In genomic region chr6:149496597-149496996, GRCh38 we compare ENCODE assay signal across 9 cellular contexts. TPM values are rescaled to one million over a fixed set of nuclear protein-coding genes. Genes with fewer than 3 reads are reported as not detected.
DNase-seq lines count a peak whose midpoint lies in the region; ATAC-seq, FAIRE-seq and TF ChIP-seq lines count a peak whose summit lies in the region.
"Not testable (repeated sequence)": the region's sequence is repeated elsewhere in the genome, so short reads cannot be mapped to it uniquely, and the experiment has no call there.
"Had no signal": no experiment of that assay in that cellular context is flagged by ENCODE, and none has a peak within 500 bp of the region (broad histone marks: within the 10 kb centered on the region; RNA-seq: fewer than 3 reads in every experiment).

No MANE protein-coding gene starts in this region.

- CTCF ChIA-PET in activated CD4-positive, alpha-beta memory T cell treated with anti-CD3 and anti-CD28 coated beads for 36 hours (lab: Charles Lee): interaction anchor here (1.0 to 4.6 kb wide), 3 partner anchors 12 to 21 kb away, joined by 6 to 53 read pairs (median 7); partner anchors contain the start of gene ZC3H12D

- peaks cover 67% of the 10 kb centered on the region for H3K4me1 ChIP-seq in CD4-positive, CD25-positive, alpha-beta regulatory T cell (ENCODE audit: control insufficient read depth, insufficient read depth, low read length, poor library complexity, severe bottlenecking)
- peaks cover 12% of the 10 kb centered on the region for H3K4me1 ChIP-seq in astrocyte (ENCODE audit: insufficient read depth, low read length)

- H3K27ac ChIP-seq in CD4-positive, CD25-positive, alpha-beta regulatory T cell (ENCODE audit: insufficient read depth, low read length, poor library complexity, severe bottlenecking): peak overlapping the region; percentile 97
- H3K27ac ChIP-seq in astrocyte (ENCODE audit: low read depth, low read length): not testable (repeated sequence)

- POLR2A ChIA-PET in activated CD4-positive, alpha-beta memory T cell treated with anti-CD3 and anti-CD28 coated beads for 36 hours (lab: Charles Lee): interaction anchor here (0.9 to 4.8 kb wide), 7 partner anchors 12 to 178 kb away, joined by 3 to 40 read pairs (median 14); partner anchors contain the start of gene PPIL4

- intact Hi-C loops in activated CD4-positive, alpha-beta memory T cell treated with anti-CD3 and anti-CD28 coated beads for 36 hours (cut with micrococcal nuclease): loop anchor here (2.0 to 10.0 kb wide), 4 partner anchors 178 to 662 kb away; no protein-coding TSS in a partner anchor

- H3K9me3 ChIP-seq in CD4-positive, CD25-positive, alpha-beta regulatory T cell (ENCODE audit: control insufficient read depth in 2 of 2, low read length in 2 of 2); MG63; astrocyte (ENCODE audit: insufficient read depth, low read depth, low read length): not testable (repeated sequence)

- H3K27me3 ChIP-seq in CD4-positive, CD25-positive, alpha-beta regulatory T cell (ENCODE audit: control insufficient read depth, insufficient read depth, low read length); MG63; astrocyte (ENCODE audit: insufficient read depth, low read length): not testable (repeated sequence)

- FAIRE-seq in astrocyte (lab: Jason Lieb, UNC): not testable (repeated sequence)

- not testable (repeated sequence) for H3K27me3 Mint-ChIP-seq in CD4-positive, CD25-positive, alpha-beta regulatory T cell; activated CD4-positive, alpha-beta memory T cell treated with anti-CD3 and anti-CD28 coated beads for 36 hours; astrocyte (ENCODE audit: low read depth, unreplicated experiment)

- not testable (repeated sequence) for H3K36me3 ChIP-seq in CD4-positive, CD25-positive, alpha-beta regulatory T cell (ENCODE audit: control insufficient read depth, insufficient read depth, low read length); MG63; astrocyte (ENCODE audit: insufficient read depth, low read length)

- H3K4me3 ChIP-seq in CD4-positive, CD25-positive, alpha-beta regulatory T cell (ENCODE audit: low read depth, low read length): peak overlapping the region; percentile 93
- not testable (repeated sequence) for H3K4me3 ChIP-seq in MG63; astrocyte (ENCODE audit: insufficient read depth, low read depth, low read length); fibroblast of villous mesenchyme (ENCODE audit: low read depth, low read length)

- not testable (repeated sequence) for ATAC-seq in CD4-positive, CD25-positive, alpha-beta regulatory T cell (ENCODE audit: low read depth in 2 of 2)
- ATAC-seq in GM18873 (IDR thresholded peaks at IDR 0.05; ENCODE audit: low FRiP score, unreplicated experiment) (peak; percentile 44), HG02588 (IDR thresholded peaks at IDR 0.05; ENCODE audit: unreplicated experiment) (peak; percentile 62)

- not testable (repeated sequence) for H3K4me2 ChIP-seq in astrocyte (ENCODE audit: low read length)

- not testable (repeated sequence) for DNase-seq in CD4-positive, CD25-positive, alpha-beta regulatory T cell
- peak; percentile 70 for DNase-seq in MG63
- DNase-seq in activated CD4-positive, alpha-beta memory T cell treated with anti-CD3 and anti-CD28 coated beads for 36 hours: peak; percentile 69
- DNase-seq in astrocyte (ENCODE audit: low read depth): peak; percentile 22
- DNase-seq in fibroblast of villous mesenchyme (ENCODE audit: low read depth): peak; percentile 63
- peak; percentile 71 for DNase-seq in renal cortical epithelial cell (ENCODE audit: low read depth)

- H3K9me3 Mint-ChIP-seq in CD4-positive, CD25-positive, alpha-beta regulatory T cell; activated CD4-positive, alpha-beta memory T cell treated with anti-CD3 and anti-CD28 coated beads for 36 hours; astrocyte (ENCODE audit: unreplicated experiment): not testable (repeated sequence)

- peaks cover 38 to 81% (median 58%) of the 10 kb centered on the region in 4 donors for H3K4me1 Mint-ChIP-seq in CD4-positive, CD25-positive, alpha-beta regulatory T cell
- peaks cover 84% of the 10 kb centered on the region for H3K4me1 Mint-ChIP-seq in activated CD4-positive, alpha-beta memory T cell treated with anti-CD3 and anti-CD28 coated beads for 36 hours (ENCODE audit: low read depth)
- not testable (repeated sequence) for H3K4me1 Mint-ChIP-seq in astrocyte (ENCODE audit: low read depth, unreplicated experiment)

- H4K20me1 ChIP-seq in astrocyte (ENCODE audit: insufficient read depth, low read length): not testable (repeated sequence)

- H3K36me3 Mint-ChIP-seq in CD4-positive, CD25-positive, alpha-beta regulatory T cell; astrocyte (ENCODE audit: low read depth, unreplicated experiment): not testable (repeated sequence)
- H3K36me3 Mint-ChIP-seq in activated CD4-positive, alpha-beta memory T cell treated with anti-CD3 and anti-CD28 coated beads for 36 hours: peaks cover 18% of the 10 kb centered on the region

- H3K79me2 ChIP-seq in astrocyte (ENCODE audit: insufficient read depth, low read length): not testable (repeated sequence)

- H2AFZ ChIP-seq in astrocyte (ENCODE audit: low read depth, low read length): not testable (repeated sequence)

- not testable (repeated sequence) for TF ChIP-seq CTCF in astrocyte (IDR thresholded peaks at IDR 0.05; ENCODE audit: insufficient read depth, low read depth, low read length); fibroblast of villous mesenchyme (IDR thresholded peaks at IDR 0.05; ENCODE audit: insufficient read depth, low read depth, low read length)

- peak overlapping the region; percentile 67 to 97 (median 91) for H3K4me3 Mint-ChIP-seq in CD4-positive, CD25-positive, alpha-beta regulatory T cell
- peak overlapping the region; percentile 74 for H3K4me3 Mint-ChIP-seq in activated CD4-positive, alpha-beta memory T cell treated with anti-CD3 and anti-CD28 coated beads for 36 hours
- H3K4me3 Mint-ChIP-seq in astrocyte (ENCODE audit: unreplicated experiment): not testable (repeated sequence)

- peak overlapping the region; percentile 96 to 99 (median 99) for H3K27ac Mint-ChIP-seq in CD4-positive, CD25-positive, alpha-beta regulatory T cell
- H3K27ac Mint-ChIP-seq in activated CD4-positive, alpha-beta memory T cell treated with anti-CD3 and anti-CD28 coated beads for 36 hours: peak overlapping the region; percentile 97
- H3K27ac Mint-ChIP-seq in astrocyte (ENCODE audit: unreplicated experiment): not testable (repeated sequence)

- H3K9ac ChIP-seq in astrocyte (ENCODE audit: low read length): not testable (repeated sequence)

RNA-seq across cellular contexts. Expression of gene ZC3H12D, which starts 11.8 kb away (rescaled TPM):
- total RNA-seq in CD4-positive, CD25-positive, alpha-beta regulatory T cell: 251 TPM
- 10 to 100 TPM in 1 of 4 donors, 1 to 10 TPM in 3; 7.1 to 10.3 (median 8.7) TPM for polyA plus RNA-seq in CD4-positive, CD25-positive, alpha-beta regulatory T cell
- total RNA-seq in MG63 (2014; rRNA removed; shearing (Covaris generic); ENCODE audit: low replicate concordance): 0.03 TPM in 1 of 2 replicates, not detected in the other
- total RNA-seq in activated CD4-positive, alpha-beta memory T cell treated with anti-CD3 and anti-CD28 coated beads for 36 hours: 100 to 1,000 TPM; 124 to 129 TPM
- total RNA-seq in astrocyte (0.05 and 0.10 TPM in 2 replicates), fibroblast of villous mesenchyme (under 0.01 TPM in 2 replicates), renal cortical epithelial cell (0.15 TPM in 1 of 2 replicates, not detected in the other)
- total RNA-seq: SJCRH30 had no signal

RNA-seq across cellular contexts. Expression of gene PPIL4, which starts 49.2 kb away (rescaled TPM):
- total RNA-seq in CD4-positive, CD25-positive, alpha-beta regulatory T cell: 40.8 TPM
- polyA plus RNA-seq in CD4-positive, CD25-positive, alpha-beta regulatory T cell: 10 to 100 TPM; 10.0 to 13.3 (median 12.0) TPM
- 27.0 and 42.0 TPM in 2 replicates for total RNA-seq in MG63 (2014; rRNA removed; shearing (Covaris generic); ENCODE audit: low replicate concordance)
- 10 to 100 TPM; 21.5 to 23.6 TPM for total RNA-seq in activated CD4-positive, alpha-beta memory T cell treated with anti-CD3 and anti-CD28 coated beads for 36 hours
- total RNA-seq in astrocyte (39.2 TPM in 2 replicates), fibroblast of villous mesenchyme (24.2 and 40.6 TPM in 2 replicates), renal cortical epithelial cell (38.7 and 59.0 TPM in 2 replicates)

Comparison
In these comparisons a context has a peak if more than half of its experiments do, and no peak if none do; other contexts are left out.
1. RNA of gene ZC3H12D, which starts 11.8 kb away (total RNA-seq): 251 TPM in CD4-positive, CD25-positive, alpha-beta regulatory T cell (single experiment) and 124 to 129 TPM in activated CD4-positive, alpha-beta memory T cell treated with anti-CD3 and anti-CD28 coated beads for 36 hours; 0.15 TPM in renal cortical epithelial cell, 0.05 to 0.10 TPM in astrocyte, 0.03 TPM in MG63 and under 0.01 TPM in fibroblast of villous mesenchyme; every median in the first group is over 100 times any median in the second.